ENCODE assay signal across 1 cellular context in the genomic region with DNA sequence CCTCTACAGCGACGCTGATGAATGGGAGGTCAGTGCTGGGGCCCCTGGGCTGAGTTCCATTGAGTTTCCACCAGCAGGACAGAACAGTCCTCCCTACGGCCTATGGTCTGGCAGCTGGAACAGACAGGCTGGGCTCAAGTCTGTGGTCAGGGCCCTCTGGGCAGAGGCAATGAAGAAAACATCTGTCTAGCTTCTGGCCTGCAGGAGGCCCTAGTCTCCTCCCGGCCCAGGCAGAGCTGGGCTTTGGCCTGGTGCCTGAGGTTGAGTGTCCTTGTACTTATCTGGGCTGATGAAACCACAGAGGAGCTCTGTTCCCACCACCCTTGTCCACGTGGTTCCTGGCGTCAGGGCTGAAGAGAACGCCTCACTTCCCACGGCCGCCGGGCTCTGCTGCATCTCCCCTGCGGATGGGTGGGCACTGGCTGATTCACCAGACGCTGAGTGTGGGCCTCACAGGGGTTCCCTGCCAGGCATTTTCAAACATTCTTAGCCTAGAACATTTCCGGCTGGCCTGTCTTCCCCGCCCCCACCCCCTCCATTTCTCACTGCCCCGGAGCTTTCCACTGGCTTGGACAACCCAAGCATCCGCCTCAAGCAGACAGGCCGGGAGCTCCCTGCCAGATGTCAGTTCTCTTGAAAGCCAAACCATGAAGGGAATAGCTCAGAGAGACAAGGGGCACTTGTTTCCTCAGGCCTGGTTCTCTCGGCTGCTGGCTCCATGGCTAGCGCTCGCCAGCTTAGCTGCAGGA.
A peak's percentile ranks its signal among the peaks of the same experiment; 100 is the strongest.
TF ChIP-seq lines count a peak whose summit lies in the region.

No MANE protein-coding gene starts in this region.

TF ChIP-seq in HepG2, 621 proteins besides CTCF, POLR2A, EP300 and RAD21 (continued from another document and continues in another):
- TF ChIP-seq ZNF644 (CRISPR knock-in tag; IDR thresholded peaks at IDR 0.05; ENCODE audit: low read depth) (peak; percentile 70; the same call in 1 of the 2 replicates), IKZF1 (IDR thresholded peaks at IDR 0.05) (no peak), ZEB1 (IDR thresholded peaks at IDR 0.05; ENCODE audit: insufficient replicate concordance, low read depth) (no peak), HNF4A (CRISPR knock-in tag; IDR thresholded peaks at IDR 0.05) (peak; percentile 77), ARNT2 (CRISPR knock-in tag; IDR thresholded peaks at IDR 0.05; ENCODE audit: low read depth) (peak; percentile 80), ELF4 (CRISPR knock-in tag; IDR thresholded peaks at IDR 0.05; ENCODE audit: borderline replicate concordance) (no peak), ZNF230 (CRISPR knock-in tag; IDR thresholded peaks at IDR 0.05) (no peak), ELF1 (CRISPR knock-in tag; IDR thresholded peaks at IDR 0.05) (peak; percentile 18; the same call in 1 of the 2 replicates), ZNF510 (CRISPR knock-in tag; IDR thresholded peaks at IDR 0.05; ENCODE audit: low read depth) (peak; percentile 90; the same call in 1 of the 2 replicates), ZZZ3 (CRISPR knock-in tag; IDR thresholded peaks at IDR 0.05; ENCODE audit: borderline replicate concordance) (peak; percentile 35; the same call in 1 of the 2 replicates), ZNF589 (CRISPR knock-in tag; conservative IDR thresholded peaks at IDR 0.05) (0 out of 2 replicates have a peak, but pooled peaks have one; percentile 44), HES4 (CRISPR knock-in tag; IDR thresholded peaks at IDR 0.05; ENCODE audit: borderline replicate concordance) (0 out of 2 replicates have a peak, but pooled peaks have one; percentile 48), CCDC6 (CRISPR knock-in tag; IDR thresholded peaks at IDR 0.05) (0 out of 2 replicates have a peak, but pooled peaks have one; percentile 34), DMAP1 (CRISPR knock-in tag; IDR thresholded peaks at IDR 0.05) (no peak; the same call in 1 of the 2 replicates), ZNF558 (CRISPR knock-in tag; IDR thresholded peaks at IDR 0.05; ENCODE audit: borderline replicate concordance) (peak; percentile 57; the same call in 1 of the 2 replicates), ZFP90 (CRISPR knock-in tag; IDR thresholded peaks at IDR 0.05; ENCODE audit: borderline replicate concordance) (0 out of 2 replicates have a peak, but pooled peaks have one; percentile 59), ZNF879 (CRISPR knock-in tag; IDR thresholded peaks at IDR 0.05) (no peak), ZNF766 (CRISPR knock-in tag; IDR thresholded peaks at IDR 0.05; ENCODE audit: borderline replicate concordance) (peak; percentile 83; the same call in 1 of the 2 replicates), KLF12 (CRISPR knock-in tag; IDR thresholded peaks at IDR 0.05; ENCODE audit: borderline replicate concordance) (no peak)
- TF ChIP-seq, protein P1, sequence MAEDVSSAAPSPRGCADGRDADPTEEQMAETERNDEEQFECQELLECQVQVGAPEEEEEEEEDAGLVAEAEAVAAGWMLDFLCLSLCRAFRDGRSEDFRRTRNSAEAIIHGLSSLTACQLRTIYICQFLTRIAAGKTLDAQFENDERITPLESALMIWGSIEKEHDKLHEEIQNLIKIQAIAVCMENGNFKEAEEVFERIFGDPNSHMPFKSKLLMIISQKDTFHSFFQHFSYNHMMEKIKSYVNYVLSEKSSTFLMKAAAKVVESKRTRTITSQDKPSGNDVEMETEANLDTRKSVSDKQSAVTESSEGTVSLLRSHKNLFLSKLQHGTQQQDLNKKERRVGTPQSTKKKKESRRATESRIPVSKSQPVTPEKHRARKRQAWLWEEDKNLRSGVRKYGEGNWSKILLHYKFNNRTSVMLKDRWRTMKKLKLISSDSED (CRISPR knock-in tag; IDR thresholded peaks at IDR 0.05) = no peak
- TF ChIP-seq, protein P2, sequence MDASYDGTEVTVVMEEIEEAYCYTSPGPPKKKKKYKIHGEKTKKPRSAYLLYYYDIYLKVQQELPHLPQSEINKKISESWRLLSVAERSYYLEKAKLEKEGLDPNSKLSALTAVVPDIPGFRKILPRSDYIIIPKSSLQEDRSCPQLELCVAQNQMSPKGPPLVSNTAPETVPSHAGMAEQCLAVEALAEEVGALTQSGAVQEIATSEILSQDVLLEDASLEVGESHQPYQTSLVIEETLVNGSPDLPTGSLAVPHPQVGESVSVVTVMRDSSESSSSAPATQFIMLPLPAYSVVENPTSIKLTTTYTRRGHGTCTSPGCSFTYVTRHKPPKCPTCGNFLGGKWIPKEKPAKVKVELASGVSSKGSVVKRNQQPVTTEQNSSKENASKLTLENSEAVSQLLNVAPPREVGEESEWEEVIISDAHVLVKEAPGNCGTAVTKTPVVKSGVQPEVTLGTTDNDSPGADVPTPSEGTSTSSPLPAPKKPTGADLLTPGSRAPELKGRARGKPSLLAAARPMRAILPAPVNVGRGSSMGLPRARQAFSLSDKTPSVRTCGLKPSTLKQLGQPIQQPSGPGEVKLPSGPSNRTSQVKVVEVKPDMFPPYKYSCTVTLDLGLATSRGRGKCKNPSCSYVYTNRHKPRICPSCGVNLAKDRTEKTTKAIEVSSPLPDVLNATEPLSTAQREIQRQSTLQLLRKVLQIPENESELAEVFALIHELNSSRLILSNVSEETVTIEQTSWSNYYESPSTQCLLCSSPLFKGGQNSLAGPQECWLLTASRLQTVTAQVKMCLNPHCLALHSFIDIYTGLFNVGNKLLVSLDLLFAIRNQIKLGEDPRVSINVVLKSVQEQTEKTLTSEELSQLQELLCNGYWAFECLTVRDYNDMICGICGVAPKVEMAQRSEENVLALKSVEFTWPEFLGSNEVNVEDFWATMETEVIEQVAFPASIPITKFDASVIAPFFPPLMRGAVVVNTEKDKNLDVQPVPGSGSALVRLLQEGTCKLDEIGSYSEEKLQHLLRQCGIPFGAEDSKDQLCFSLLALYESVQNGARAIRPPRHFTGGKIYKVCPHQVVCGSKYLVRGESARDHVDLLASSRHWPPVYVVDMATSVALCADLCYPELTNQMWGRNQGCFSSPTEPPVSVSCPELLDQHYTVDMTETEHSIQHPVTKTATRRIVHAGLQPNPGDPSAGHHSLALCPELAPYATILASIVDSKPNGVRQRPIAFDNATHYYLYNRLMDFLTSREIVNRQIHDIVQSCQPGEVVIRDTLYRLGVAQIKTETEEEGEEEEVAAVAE (CRISPR knock-in tag; IDR thresholded peaks at IDR 0.05; ENCODE audit: borderline replicate concordance) = no peak
- TF ChIP-seq, protein P3, sequence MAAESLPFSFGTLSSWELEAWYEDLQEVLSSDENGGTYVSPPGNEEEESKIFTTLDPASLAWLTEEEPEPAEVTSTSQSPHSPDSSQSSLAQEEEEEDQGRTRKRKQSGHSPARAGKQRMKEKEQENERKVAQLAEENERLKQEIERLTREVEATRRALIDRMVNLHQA (CRISPR knock-in tag; IDR thresholded peaks at IDR 0.05) = no peak
- TF ChIP-seq, protein P4, sequence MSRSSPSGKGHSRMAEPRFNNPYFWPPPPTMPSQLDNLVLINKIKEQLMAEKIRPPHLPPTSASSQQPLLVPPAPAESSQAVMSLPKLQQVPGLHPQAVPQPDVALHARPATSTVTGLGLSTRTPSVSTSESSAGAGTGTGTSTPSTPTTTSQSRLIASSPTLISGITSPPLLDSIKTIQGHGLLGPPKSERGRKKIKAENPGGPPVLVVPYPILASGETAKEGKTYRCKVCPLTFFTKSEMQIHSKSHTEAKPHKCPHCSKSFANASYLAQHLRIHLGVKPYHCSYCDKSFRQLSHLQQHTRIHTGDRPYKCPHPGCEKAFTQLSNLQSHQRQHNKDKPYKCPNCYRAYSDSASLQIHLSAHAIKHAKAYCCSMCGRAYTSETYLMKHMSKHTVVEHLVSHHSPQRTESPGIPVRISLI (CRISPR knock-in tag; IDR thresholded peaks at IDR 0.05; ENCODE audit: borderline replicate concordance) = peak; percentile 39; the same call in 1 of the 2 replicates
- TF ChIP-seq, protein P5, sequence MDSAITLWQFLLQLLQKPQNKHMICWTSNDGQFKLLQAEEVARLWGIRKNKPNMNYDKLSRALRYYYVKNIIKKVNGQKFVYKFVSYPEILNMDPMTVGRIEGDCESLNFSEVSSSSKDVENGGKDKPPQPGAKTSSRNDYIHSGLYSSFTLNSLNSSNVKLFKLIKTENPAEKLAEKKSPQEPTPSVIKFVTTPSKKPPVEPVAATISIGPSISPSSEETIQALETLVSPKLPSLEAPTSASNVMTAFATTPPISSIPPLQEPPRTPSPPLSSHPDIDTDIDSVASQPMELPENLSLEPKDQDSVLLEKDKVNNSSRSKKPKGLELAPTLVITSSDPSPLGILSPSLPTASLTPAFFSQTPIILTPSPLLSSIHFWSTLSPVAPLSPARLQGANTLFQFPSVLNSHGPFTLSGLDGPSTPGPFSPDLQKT (CRISPR knock-in tag; IDR thresholded peaks at IDR 0.05; ENCODE audit: borderline replicate concordance) = no peak
- TF ChIP-seq, protein P6, sequence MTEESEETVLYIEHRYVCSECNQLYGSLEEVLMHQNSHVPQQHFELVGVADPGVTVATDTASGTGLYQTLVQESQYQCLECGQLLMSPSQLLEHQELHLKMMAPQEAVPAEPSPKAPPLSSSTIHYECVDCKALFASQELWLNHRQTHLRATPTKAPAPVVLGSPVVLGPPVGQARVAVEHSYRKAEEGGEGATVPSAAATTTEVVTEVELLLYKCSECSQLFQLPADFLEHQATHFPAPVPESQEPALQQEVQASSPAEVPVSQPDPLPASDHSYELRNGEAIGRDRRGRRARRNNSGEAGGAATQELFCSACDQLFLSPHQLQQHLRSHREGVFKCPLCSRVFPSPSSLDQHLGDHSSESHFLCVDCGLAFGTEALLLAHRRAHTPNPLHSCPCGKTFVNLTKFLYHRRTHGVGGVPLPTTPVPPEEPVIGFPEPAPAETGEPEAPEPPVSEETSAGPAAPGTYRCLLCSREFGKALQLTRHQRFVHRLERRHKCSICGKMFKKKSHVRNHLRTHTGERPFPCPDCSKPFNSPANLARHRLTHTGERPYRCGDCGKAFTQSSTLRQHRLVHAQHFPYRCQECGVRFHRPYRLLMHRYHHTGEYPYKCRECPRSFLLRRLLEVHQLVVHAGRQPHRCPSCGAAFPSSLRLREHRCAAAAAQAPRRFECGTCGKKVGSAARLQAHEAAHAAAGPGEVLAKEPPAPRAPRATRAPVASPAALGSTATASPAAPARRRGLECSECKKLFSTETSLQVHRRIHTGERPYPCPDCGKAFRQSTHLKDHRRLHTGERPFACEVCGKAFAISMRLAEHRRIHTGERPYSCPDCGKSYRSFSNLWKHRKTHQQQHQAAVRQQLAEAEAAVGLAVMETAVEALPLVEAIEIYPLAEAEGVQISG (CRISPR knock-in tag; IDR thresholded peaks at IDR 0.05) = peak; percentile 80; the same call in 1 of the 2 replicates
- TF ChIP-seq, protein P7, sequence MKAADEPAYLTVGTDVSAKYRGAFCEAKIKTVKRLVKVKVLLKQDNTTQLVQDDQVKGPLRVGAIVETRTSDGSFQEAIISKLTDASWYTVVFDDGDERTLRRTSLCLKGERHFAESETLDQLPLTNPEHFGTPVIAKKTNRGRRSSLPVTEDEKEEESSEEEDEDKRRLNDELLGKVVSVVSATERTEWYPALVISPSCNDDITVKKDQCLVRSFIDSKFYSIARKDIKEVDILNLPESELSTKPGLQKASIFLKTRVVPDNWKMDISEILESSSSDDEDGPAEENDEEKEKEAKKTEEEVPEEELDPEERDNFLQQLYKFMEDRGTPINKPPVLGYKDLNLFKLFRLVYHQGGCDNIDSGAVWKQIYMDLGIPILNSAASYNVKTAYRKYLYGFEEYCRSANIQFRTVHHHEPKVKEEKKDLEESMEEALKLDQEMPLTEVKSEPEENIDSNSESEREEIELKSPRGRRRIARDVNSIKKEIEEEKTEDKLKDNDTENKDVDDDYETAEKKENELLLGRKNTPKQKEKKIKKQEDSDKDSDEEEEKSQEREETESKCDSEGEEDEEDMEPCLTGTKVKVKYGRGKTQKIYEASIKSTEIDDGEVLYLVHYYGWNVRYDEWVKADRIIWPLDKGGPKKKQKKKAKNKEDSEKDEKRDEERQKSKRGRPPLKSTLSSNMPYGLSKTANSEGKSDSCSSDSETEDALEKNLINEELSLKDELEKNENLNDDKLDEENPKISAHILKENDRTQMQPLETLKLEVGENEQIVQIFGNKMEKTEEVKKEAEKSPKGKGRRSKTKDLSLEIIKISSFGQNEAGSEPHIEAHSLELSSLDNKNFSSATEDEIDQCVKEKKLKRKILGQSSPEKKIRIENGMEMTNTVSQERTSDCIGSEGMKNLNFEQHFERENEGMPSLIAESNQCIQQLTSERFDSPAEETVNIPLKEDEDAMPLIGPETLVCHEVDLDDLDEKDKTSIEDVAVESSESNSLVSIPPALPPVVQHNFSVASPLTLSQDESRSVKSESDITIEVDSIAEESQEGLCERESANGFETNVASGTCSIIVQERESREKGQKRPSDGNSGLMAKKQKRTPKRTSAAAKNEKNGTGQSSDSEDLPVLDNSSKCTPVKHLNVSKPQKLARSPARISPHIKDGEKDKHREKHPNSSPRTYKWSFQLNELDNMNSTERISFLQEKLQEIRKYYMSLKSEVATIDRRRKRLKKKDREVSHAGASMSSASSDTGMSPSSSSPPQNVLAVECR (CRISPR knock-in tag; IDR thresholded peaks at IDR 0.05; ENCODE audit: borderline replicate concordance) = peak; percentile 67; the same call in 1 of the 2 replicates
- TF ChIP-seq, protein P8, sequence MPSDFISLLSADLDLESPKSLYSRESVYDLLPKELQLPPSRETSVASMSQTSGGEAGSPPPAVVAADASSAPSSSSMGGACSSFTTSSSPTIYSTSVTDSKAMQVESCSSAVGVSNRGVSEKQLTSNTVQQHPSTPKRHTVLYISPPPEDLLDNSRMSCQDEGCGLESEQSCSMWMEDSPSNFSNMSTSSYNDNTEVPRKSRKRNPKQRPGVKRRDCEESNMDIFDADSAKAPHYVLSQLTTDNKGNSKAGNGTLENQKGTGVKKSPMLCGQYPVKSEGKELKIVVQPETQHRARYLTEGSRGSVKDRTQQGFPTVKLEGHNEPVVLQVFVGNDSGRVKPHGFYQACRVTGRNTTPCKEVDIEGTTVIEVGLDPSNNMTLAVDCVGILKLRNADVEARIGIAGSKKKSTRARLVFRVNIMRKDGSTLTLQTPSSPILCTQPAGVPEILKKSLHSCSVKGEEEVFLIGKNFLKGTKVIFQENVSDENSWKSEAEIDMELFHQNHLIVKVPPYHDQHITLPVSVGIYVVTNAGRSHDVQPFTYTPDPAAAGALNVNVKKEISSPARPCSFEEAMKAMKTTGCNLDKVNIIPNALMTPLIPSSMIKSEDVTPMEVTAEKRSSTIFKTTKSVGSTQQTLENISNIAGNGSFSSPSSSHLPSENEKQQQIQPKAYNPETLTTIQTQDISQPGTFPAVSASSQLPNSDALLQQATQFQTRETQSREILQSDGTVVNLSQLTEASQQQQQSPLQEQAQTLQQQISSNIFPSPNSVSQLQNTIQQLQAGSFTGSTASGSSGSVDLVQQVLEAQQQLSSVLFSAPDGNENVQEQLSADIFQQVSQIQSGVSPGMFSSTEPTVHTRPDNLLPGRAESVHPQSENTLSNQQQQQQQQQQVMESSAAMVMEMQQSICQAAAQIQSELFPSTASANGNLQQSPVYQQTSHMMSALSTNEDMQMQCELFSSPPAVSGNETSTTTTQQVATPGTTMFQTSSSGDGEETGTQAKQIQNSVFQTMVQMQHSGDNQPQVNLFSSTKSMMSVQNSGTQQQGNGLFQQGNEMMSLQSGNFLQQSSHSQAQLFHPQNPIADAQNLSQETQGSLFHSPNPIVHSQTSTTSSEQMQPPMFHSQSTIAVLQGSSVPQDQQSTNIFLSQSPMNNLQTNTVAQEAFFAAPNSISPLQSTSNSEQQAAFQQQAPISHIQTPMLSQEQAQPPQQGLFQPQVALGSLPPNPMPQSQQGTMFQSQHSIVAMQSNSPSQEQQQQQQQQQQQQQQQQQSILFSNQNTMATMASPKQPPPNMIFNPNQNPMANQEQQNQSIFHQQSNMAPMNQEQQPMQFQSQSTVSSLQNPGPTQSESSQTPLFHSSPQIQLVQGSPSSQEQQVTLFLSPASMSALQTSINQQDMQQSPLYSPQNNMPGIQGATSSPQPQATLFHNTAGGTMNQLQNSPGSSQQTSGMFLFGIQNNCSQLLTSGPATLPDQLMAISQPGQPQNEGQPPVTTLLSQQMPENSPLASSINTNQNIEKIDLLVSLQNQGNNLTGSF (CRISPR knock-in tag; IDR thresholded peaks at IDR 0.05) = no peak
